In the genomic region with DNA sequence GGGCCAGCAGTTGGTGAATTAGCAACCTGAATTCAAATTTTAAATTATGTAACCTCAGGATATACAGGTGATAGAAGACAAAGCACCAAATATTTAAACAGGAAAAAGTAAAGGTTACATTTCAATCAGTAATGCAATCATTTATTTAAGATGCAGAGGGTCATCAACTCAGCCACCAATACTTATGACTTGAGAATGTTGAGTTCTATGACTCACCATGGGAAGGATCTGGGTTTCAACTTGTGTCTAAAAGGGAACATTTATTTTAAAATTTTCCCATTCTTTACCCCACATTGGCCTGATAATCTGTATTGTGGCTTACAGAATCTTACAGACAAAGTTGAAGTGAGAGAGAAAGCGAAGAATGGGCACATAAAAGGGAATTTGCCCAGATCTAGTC, we compare ENCODE assay signal across 1 cellular context.
TF ChIP-seq lines count a peak whose summit lies in the region.

No MANE protein-coding gene starts in this region.

TF ChIP-seq in GM23338, 12 proteins besides CTCF, POLR2A, EP300 and RAD21 (continued from another document):
- TF ChIP-seq REST (IDR thresholded peaks at IDR 0.05; ENCODE audit: unreplicated experiment) = no peak
